ENCODE assay signal across 8 cellular contexts in genomic region chr3:184186184-184186901, GRCh38. TPM values are rescaled to one million over a fixed set of nuclear protein-coding genes. Genes with fewer than 3 reads are reported as not detected.
A peak's percentile ranks its signal among the peaks of the same experiment; 100 is the strongest.
DNase-seq lines count a peak whose midpoint lies in the region; ATAC-seq and TF ChIP-seq lines count a peak whose summit lies in the region.

Gene ABCF3, plus strand, starts transcription at chr3:184186199. Its CDS starts 9 bp downstream, at chr3:184186208.

- H2AFZ ChIP-seq in neural progenitor cell (replicated peaks) = no peak within 1 kb of the TSS

- peak within 1 kb of the TSS; percentile 84 for H3K4me2 ChIP-seq in neural progenitor cell

- no peaks in the 10 kb centered on the region for H3K27me3 Mint-ChIP-seq in T-helper 17 cell
- H3K27me3 Mint-ChIP-seq in neural progenitor cell (ENCODE audit: insufficient read depth, low read depth) = peaks cover 3% of the 10 kb centered on the region

- peak within 1 kb of the TSS; percentile 47 for H3K27ac ChIP-seq in neural progenitor cell

- DNase-seq in A172 (ENCODE audit: low spot score) (peak; percentile 38), T-helper 17 cell (no peak), fibroblast of peridontal ligament (ENCODE audit: extremely low read depth) (peak; percentile 54), neural progenitor cell (ENCODE audit: low spot score) (no peak), HuH-7.5 (ENCODE audit: low spot score) (no peak)
- no peak for DNase-seq in activated CD8-positive, alpha-beta memory T cell treated with anti-CD3 and anti-CD28 coated beads for 24 hours

- TF ChIP-seq CTCF in neural progenitor cell (IDR thresholded peaks at IDR 0.05) = no peak

- H3K36me3 Mint-ChIP-seq in T-helper 17 cell (ENCODE audit: low read depth) (peaks cover 5% of the 10 kb centered on the region), neural progenitor cell (peaks cover 28% of the 10 kb centered on the region)

- peak within 1 kb of the TSS; percentile 87 for H3K9ac ChIP-seq in neural progenitor cell

- peak; percentile 45 for TF ChIP-seq POLR2A in GM18526 (IDR thresholded peaks at IDR 0.05; ENCODE audit: extremely low read depth, insufficient read length)

- ATAC-seq in HG03097 (IDR thresholded peaks at IDR 0.05; ENCODE audit: low FRiP score, unreplicated experiment) = peak; percentile 2
- peak; percentile 26 for ATAC-seq in T-helper 17 cell

- H3K27me3 ChIP-seq in neural progenitor cell = no peaks in the 10 kb centered on the region

- H3K4me1 Mint-ChIP-seq in T-helper 17 cell (peaks cover 33% of the 10 kb centered on the region), neural progenitor cell (peaks cover 27% of the 10 kb centered on the region)

- H3K9me3 Mint-ChIP-seq in neural progenitor cell = no peaks in the 10 kb centered on the region

- H3K4me3 Mint-ChIP-seq in T-helper 17 cell (peak within 1 kb of the TSS; percentile 96), neural progenitor cell (peak within 1 kb of the TSS; percentile 98)

- H3K27ac Mint-ChIP-seq in T-helper 17 cell = peak within 1 kb of the TSS; percentile 96
- peak within 1 kb of the TSS; percentile 89 for H3K27ac Mint-ChIP-seq in neural progenitor cell

- peak within 1 kb of the TSS; percentile 69 for H3K4me3 ChIP-seq in neural progenitor cell

- peaks cover 14% of the 10 kb centered on the region for H3K4me1 ChIP-seq in neural progenitor cell

- no peaks in the 10 kb centered on the region for H3K36me3 ChIP-seq in neural progenitor cell

- peaks cover 26% of the 10 kb centered on the region for H3K79me2 ChIP-seq in neural progenitor cell (ENCODE audit: low read depth)

- peaks cover 20% of the 10 kb centered on the region for H3F3A ChIP-seq in neural progenitor cell (ENCODE audit: low read depth)

- H4K20me1 ChIP-seq in neural progenitor cell (ENCODE audit: low read depth) = peaks cover 10% of the 10 kb centered on the region

- no peaks in the 10 kb centered on the region for H3K9me3 ChIP-seq in T-helper 17 cell (ENCODE audit: control insufficient read depth, low read length, poor library complexity, severe bottlenecking)
- no peaks in the 10 kb centered on the region for H3K9me3 ChIP-seq in neural progenitor cell (ENCODE audit: low read depth)

RNA-seq across cellular contexts. Expression of gene ABCF3, which starts in this region (rescaled TPM):
- total RNA-seq in A172 (2014; rRNA removed; shearing (Covaris generic)) = 32.3 and 46.9 TPM in 2 replicates
- total RNA-seq in T-helper 17 cell (100 to 1,000 TPM; 118 to 120 TPM), neural progenitor cell (ENCODE audit: low replicate concordance) (22.0 and 30.4 TPM in 2 replicates)

Comparison
In these comparisons a context has a peak if more than half of its experiments do, and no peak if none do; other contexts are left out.
1. DNase-seq: peak in A172 (single experiment) and fibroblast of peridontal ligament (single experiment); none in T-helper 17 cell (0 of 3), neural progenitor cell (single experiment), HuH-7.5 (single experiment) and activated CD8-positive, alpha-beta memory T cell treated with anti-CD3 and anti-CD28 coated beads for 24 hours (single experiment).